In the genomic region with DNA sequence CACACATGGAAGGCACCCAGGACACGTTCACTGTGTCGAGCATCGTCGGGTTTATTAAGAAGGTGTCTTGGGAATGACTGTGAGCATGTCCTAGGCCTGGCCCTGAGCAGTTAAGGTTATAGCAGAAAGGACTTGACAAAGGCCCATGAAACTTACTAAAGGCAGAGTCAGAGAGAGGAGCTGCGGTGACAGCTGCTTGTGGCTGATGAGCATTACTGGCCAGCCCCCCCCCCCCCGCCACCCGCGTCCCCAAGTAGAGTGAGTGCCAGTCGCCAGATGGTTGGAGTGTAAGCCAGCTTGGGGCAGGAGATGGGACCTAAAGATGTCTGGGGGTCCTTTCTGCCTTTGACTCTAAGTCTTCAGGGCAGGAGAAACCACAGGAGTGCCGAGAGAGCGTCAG, we compare ENCODE assay signal across 16 cellular contexts.
DNase-seq lines count a peak whose midpoint lies in the region; ATAC-seq lines count a peak whose summit lies in the region.
"Had no signal": no experiment of that assay in that cellular context is flagged by ENCODE, and none has a peak within 500 bp of the region (broad histone marks: within the 10 kb centered on the region; RNA-seq: fewer than 3 reads in every experiment).

No MANE protein-coding gene starts in this region.

- 43% methylated on average over 11 of the region's 11 CpGs for whole genome bisulfite sequencing in right cardiac atrium

- peak overlapping the region; percentile 87 for H3K27ac ChIP-seq in right cardiac atrium (ENCODE audit: low read length)

- no peak for ATAC-seq in right cardiac atrium
- ATAC-seq in left ventricle myocardium superior = no peak
- no peak for ATAC-seq in GM19452 (IDR thresholded peaks at IDR 0.05; ENCODE audit: unreplicated experiment)

- no peaks in the 10 kb centered on the region for H3K9me3 ChIP-seq in right cardiac atrium (ENCODE audit: control insufficient read depth, low read length)

- DNase-seq in right cardiac atrium (no peak), left ventricle myocardium superior (no peak), NCI-H524 treated with DMSO at 0.1 percent for 48 hours (lab: John Stamatoyannopoulos, UW) (peak; percentile 71), myocyte (ENCODE audit: low read depth) (peak; percentile 82), HT-29 (ENCODE audit: low spot score) (no peak), NCI-H2107 (lab: John Stamatoyannopoulos, UW) (no peak)
- DNase-seq: AML-193, COR-L47, DMS53, KG1, MV-4-11, NCI-H1930, NCI-H446 treated with DMSO at 0.1 percent for 48 hours, NCI-H748 treated with DMSO at 0.1 percent for 48 hours, RPMI8226 had no signal

- H3K4me1 ChIP-seq in right cardiac atrium (ENCODE audit: control insufficient read depth, insufficient read depth, low read length) = peaks cover 47% of the 10 kb centered on the region

- no peak overlapping the region for H3K4me3 ChIP-seq in right cardiac atrium (ENCODE audit: low read length)

- H3K27me3 ChIP-seq in right cardiac atrium (ENCODE audit: control insufficient read depth, insufficient read depth) = no peaks in the 10 kb centered on the region

- intact Hi-C loops in right cardiac atrium (cut with DNase I) = no loop called here
- intact Hi-C loops in left ventricle myocardium superior (cut with micrococcal nuclease) = no loop called here

Comparison
In these comparisons a context has a peak if more than half of its experiments do, and no peak if none do; other contexts are left out.
1. DNase-seq: peak in NCI-H524 treated with DMSO at 0.1 percent for 48 hours (single experiment) and myocyte (single experiment); none in right cardiac atrium (0 of 3), left ventricle myocardium superior (single experiment), HT-29 (single experiment) and NCI-H2107 (single experiment).